Comparison of ENCODE assay signal across 10 cellular contexts in genomic region chr4:54547299-54548097, GRCh38.
DNase-seq lines count a peak whose midpoint lies in the region; ATAC-seq and TF ChIP-seq lines count a peak whose summit lies in the region.
"Had no signal": no experiment of that assay in that cellular context is flagged by ENCODE, and none has a peak within 500 bp of the region (broad histone marks: within the 10 kb centered on the region; RNA-seq: fewer than 3 reads in every experiment).

No MANE protein-coding gene starts in this region.

- no peaks in the 10 kb centered on the region for H3K9me3 Mint-ChIP-seq in activated CD4-positive, alpha-beta T cell treated with anti-CD3 and anti-CD28 coated beads for 36 hours (ENCODE audit: low read depth)
- no peaks in the 10 kb centered on the region for H3K9me3 Mint-ChIP-seq in type B pancreatic cell
- H3K9me3 Mint-ChIP-seq: activated naive CD4-positive, alpha-beta T cell treated with anti-CD3 and anti-CD28 coated beads, Interleukin-2, amount 50 U/mL, for 24 hours had no signal

- peak; percentile 75 for ATAC-seq in activated CD4-positive, alpha-beta T cell treated with anti-CD3 and anti-CD28 coated beads for 36 hours
- ATAC-seq in HG03064 (IDR thresholded peaks at IDR 0.05; ENCODE audit: low read depth, unreplicated experiment) = peak; percentile 85
- peak; percentile 90 for ATAC-seq in stimulated activated naive CD8-positive, alpha-beta T cell treated with anti-CD3 and anti-CD28 coated beads, Interleukin-15, Interleukin-2, amounts not matched to agents 100 U/mL and 50 U/mL, for 24 hours
- no peak for ATAC-seq in Right ventricle myocardium superior (ENCODE audit: poor library complexity)

- CTCF ChIA-PET in activated CD4-positive, alpha-beta T cell treated with anti-CD3 and anti-CD28 coated beads for 36 hours (lab: Charles Lee) = no interaction called here
- CTCF ChIA-PET in RWPE1 (lab: Yijun Ruan, JAX) = interaction anchor here (1.0 kb wide), 1 partner anchor 12 kb away, joined by 3 read pairs; no protein-coding TSS in a partner anchor

- H3K36me3 Mint-ChIP-seq in activated CD4-positive, alpha-beta T cell treated with anti-CD3 and anti-CD28 coated beads for 36 hours (ENCODE audit: low read depth) = no peaks in the 10 kb centered on the region
- H3K36me3 Mint-ChIP-seq in type B pancreatic cell = no peaks in the 10 kb centered on the region
- H3K36me3 Mint-ChIP-seq: activated naive CD4-positive, alpha-beta T cell treated with anti-CD3 and anti-CD28 coated beads, Interleukin-2, amount 50 U/mL, for 24 hours had no signal

- POLR2A ChIA-PET in activated CD4-positive, alpha-beta T cell treated with anti-CD3 and anti-CD28 coated beads for 36 hours (lab: Charles Lee) = no interaction called here
- POLR2A ChIA-PET in RWPE1 (lab: Yijun Ruan, JAX; ENCODE audit: low non-redundant PET) = no interaction called here

- DNase-seq in activated CD4-positive, alpha-beta T cell treated with anti-CD3 and anti-CD28 coated beads for 36 hours = no peak
- no peak for DNase-seq in activated CD4-positive, alpha-beta T cell treated with anti-CD3 and anti-CD28 coated beads, Interleukin-2, amount 50 U/mL, for 1 hour
- DNase-seq in RWPE1 (ENCODE audit: low spot score) (peak; percentile 24), type B pancreatic cell (ENCODE audit: extremely low spot score, unreplicated experiment) (no peak), Right ventricle myocardium superior (no peak), activated gamma-delta T cell treated with Interleukin-2 at 50 U/mL for 16 hours (no peak)
- DNase-seq in stimulated activated naive CD8-positive, alpha-beta T cell treated with anti-CD3 and anti-CD28 coated beads, Interleukin-15, Interleukin-2, amounts not matched to agents 100 U/mL and 50 U/mL, for 24 hours = peak; percentile 8
- DNase-seq: GOT3 had no signal

- no peak overlapping the region for H3K27ac Mint-ChIP-seq in activated CD4-positive, alpha-beta T cell treated with anti-CD3 and anti-CD28 coated beads for 36 hours
- no peak overlapping the region for H3K27ac Mint-ChIP-seq in type B pancreatic cell
- H3K27ac Mint-ChIP-seq: activated naive CD4-positive, alpha-beta T cell treated with anti-CD3 and anti-CD28 coated beads, Interleukin-2, amount 50 U/mL, for 24 hours had no signal

- TF ChIP-seq CTCF in RWPE1 (conservative IDR thresholded peaks at IDR 0.05; ENCODE audit: low read depth) (no peak), type B pancreatic cell (conservative IDR thresholded peaks at IDR 0.05) (no peak)

- H3K4me1 Mint-ChIP-seq in activated CD4-positive, alpha-beta T cell treated with anti-CD3 and anti-CD28 coated beads for 36 hours = peaks cover 2% of the 10 kb centered on the region
- H3K4me1 Mint-ChIP-seq in type B pancreatic cell (ENCODE audit: unreplicated experiment) = peaks cover 17% of the 10 kb centered on the region
- H3K4me1 Mint-ChIP-seq: activated naive CD4-positive, alpha-beta T cell treated with anti-CD3 and anti-CD28 coated beads, Interleukin-2, amount 50 U/mL, for 24 hours had no signal

- peak overlapping the region; percentile 62 for H3K27ac ChIP-seq in RWPE1

- H3K27me3 Mint-ChIP-seq in activated CD4-positive, alpha-beta T cell treated with anti-CD3 and anti-CD28 coated beads for 36 hours = no peaks in the 10 kb centered on the region
- peaks cover 2% of the 10 kb centered on the region for H3K27me3 Mint-ChIP-seq in type B pancreatic cell

- intact Hi-C loops in activated CD4-positive, alpha-beta T cell treated with anti-CD3 and anti-CD28 coated beads for 36 hours (cut with DNase I, micrococcal nuclease) = no loop called here
- intact Hi-C loops in Right ventricle myocardium superior (cut with DNase I) = no loop called here

- no peak overlapping the region for H3K4me3 Mint-ChIP-seq in activated CD4-positive, alpha-beta T cell treated with anti-CD3 and anti-CD28 coated beads for 36 hours
- no peak overlapping the region for H3K4me3 Mint-ChIP-seq in type B pancreatic cell
- H3K4me3 Mint-ChIP-seq: activated naive CD4-positive, alpha-beta T cell treated with anti-CD3 and anti-CD28 coated beads, Interleukin-2, amount 50 U/mL, for 24 hours had no signal

Comparison
In these comparisons a context has a peak if more than half of its experiments do, and no peak if none do; other contexts are left out.
1. DNase-seq: peak in RWPE1 (single experiment) and stimulated activated naive CD8-positive, alpha-beta T cell treated with anti-CD3 and anti-CD28 coated beads, Interleukin-15, Interleukin-2, amounts not matched to agents 100 U/mL and 50 U/mL, for 24 hours (single experiment); none in activated CD4-positive, alpha-beta T cell treated with anti-CD3 and anti-CD28 coated beads for 36 hours (single experiment), activated CD4-positive, alpha-beta T cell treated with anti-CD3 and anti-CD28 coated beads, Interleukin-2, amount 50 U/mL, for 1 hour (single experiment), type B pancreatic cell (single experiment), Right ventricle myocardium superior (single experiment) and activated gamma-delta T cell treated with Interleukin-2 at 50 U/mL for 16 hours (single experiment).